ENCODE assay signal across 33 cellular contexts in the genomic region with DNA sequence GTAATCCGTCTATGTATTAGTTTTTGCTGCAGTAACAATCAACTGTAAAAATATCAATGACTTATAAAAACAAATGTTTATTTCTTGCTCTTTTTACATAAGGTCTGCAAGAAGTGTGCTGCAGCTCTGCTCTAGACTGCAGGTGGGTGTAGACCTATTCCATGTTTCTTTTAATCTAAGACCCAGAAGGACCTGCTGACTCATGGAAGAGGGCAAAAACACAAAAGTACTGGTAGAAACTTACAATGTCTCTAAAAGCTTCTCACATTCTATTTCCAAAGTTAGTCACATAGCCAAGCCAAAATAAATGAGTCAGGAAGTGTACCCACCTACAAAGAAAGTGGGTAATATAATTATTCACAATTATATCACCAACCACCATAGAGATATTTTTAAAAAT.
"Had no signal": no experiment of that assay in that cellular context is flagged by ENCODE, and none has a peak within 500 bp of the region (broad histone marks: within the 10 kb centered on the region; RNA-seq: fewer than 3 reads in every experiment).

No MANE protein-coding gene starts in this region.

- DNase-seq: activated B cell treated with CpG ODN at 0.5 μM for 24 hours; activated CD4-positive, alpha-beta memory T cell treated with anti-CD3 and anti-CD28 coated beads for 36 hours; activated CD4-positive, alpha-beta T cell treated with anti-CD3 and anti-CD28 coated beads for 4 hours; activated CD4-positive, alpha-beta T cell treated with anti-CD3 and anti-CD28 coated beads, Interleukin-2, amount 10 ng/mL, durations not matched to agents 24 days and 14 days; activated CD4-positive, alpha-beta T cell treated with anti-CD3 and anti-CD28 coated beads, Interleukin-2, amount 50 U/mL, for 1 hour; activated CD4-positive, alpha-beta T cell treated with anti-CD3 and anti-CD28 coated beads, Interleukin-2, amount 50 U/mL, for 4 hours; activated CD4-positive, CD25-positive, alpha-beta regulatory T cell treated with anti-CD3 and anti-CD28 coated beads, Interleukin-2, amount 50 U/mL, for 72 hours; activated CD8-positive, alpha-beta memory T cell treated with anti-CD3 and anti-CD28 coated beads, Interleukin-2, amount 50 U/mL, for 4 hours; activated CD8-positive, alpha-beta T cell treated with anti-CD3 and anti-CD28 coated beads for 36 hours; activated effector memory CD4-positive, alpha-beta T cell treated with anti-CD3 and anti-CD28 coated beads, Interleukin-2, amount 50 U/mL, for 16 hours; activated gamma-delta T cell treated with Interleukin-2 at 50 U/mL for 16 hours; activated naive CD4-positive, alpha-beta T cell; activated naive CD4-positive, alpha-beta T cell treated with anti-CD3 and anti-CD28 coated beads for 36 hours; activated naive CD4-positive, alpha-beta T cell treated with anti-CD3 and anti-CD28 coated beads, Interleukin-2, amount 50 U/mL, for 16 hours; activated naive CD8-positive, alpha-beta T cell treated with anti-CD3 and anti-CD28 coated beads for 36 hours; activated T-cell treated with anti-CD3 and anti-CD28 coated beads for 4 hours; activated T-cell treated with anti-CD3 and anti-CD28 coated beads, Interleukin-2, amount 50 U/mL, for 1 hour; activated T-cell treated with anti-CD3 and anti-CD28 coated beads, Interleukin-2, amount 50 U/mL, for 4 hours; activated T-cell treated with anti-CD3 and anti-CD28 coated beads, Interleukin-2, amount 50 U/mL, for 72 hours; adrenal gland; amniotic stem cell; aorta; caudate nucleus; cerebellar nuclear complex; T-helper 1 cell; T-helper 2 cell; T-helper 9 cell had no signal

- H3K4me3 ChIP-seq: adrenal gland, cardiac muscle cell had no signal

- H3K4me1 ChIP-seq: adrenal gland had no signal

- FAIRE-seq: bronchial epithelial cell, TTC549 had no signal

- H3K27ac ChIP-seq: adrenal gland, cardiac muscle cell, VCaP had no signal

- H3K36me3 ChIP-seq: adrenal gland, cardiac muscle cell had no signal

- H3K27me3 ChIP-seq: adrenal gland, cardiac muscle cell had no signal

- ATAC-seq: activated CD8-positive, alpha-beta T cell treated with anti-CD3 and anti-CD28 coated beads for 36 hours; activated naive CD4-positive, alpha-beta T cell treated with anti-CD3 and anti-CD28 coated beads, Interleukin-2, amount 50 U/mL, for 72 hours; activated T-cell treated with anti-CD3 and anti-CD28 coated beads, Interleukin-2, amount 50 U/mL, for 4 hours; activated T-cell treated with anti-CD3 and anti-CD28 coated beads, Interleukin-2, amount 50 U/mL, for 72 hours; activated T-helper 17 cell treated with anti-CD3 and anti-CD28 coated beads, Interleukin-2, amount 50 U/mL, for 72 hours had no signal

- H3K9me3 ChIP-seq: adrenal gland had no signal
